9 cellular contexts compared by ENCODE assay signal in genomic region chr19:49056101-49056901, GRCh38. TPM values are rescaled to one million over a fixed set of nuclear protein-coding genes. Genes with fewer than 3 reads are reported as not detected.
DNase-seq lines count a peak whose midpoint lies in the region; ATAC-seq, FAIRE-seq and TF ChIP-seq lines count a peak whose summit lies in the region.
"Had no signal": no experiment of that assay in that cellular context is flagged by ENCODE, and none has a peak within 500 bp of the region (broad histone marks: within the 10 kb centered on the region; RNA-seq: fewer than 3 reads in every experiment).

No MANE protein-coding gene starts in this region.

- H3K9me3 ChIP-seq in astrocyte (ENCODE audit: insufficient read depth, low read depth, low read length) (no peaks in the 10 kb centered on the region), iPS DF 6.9 (ENCODE audit: control insufficient read depth, insufficient read depth, low read length) (no peaks in the 10 kb centered on the region), gastrocnemius medialis (no peaks in the 10 kb centered on the region)

- in situ Hi-C loops in gastrocnemius medialis (cut with MboI; ENCODE audit: low sequenced_read_pairs in 4 of 4), result no loop called here

- peak overlapping the region; percentile 23 for H3K27ac ChIP-seq in astrocyte (ENCODE audit: low read depth, low read length)
- no peak overlapping the region for H3K27ac ChIP-seq in iPS DF 6.9 (ENCODE audit: low read length)
- H3K27ac ChIP-seq in gastrocnemius medialis, result peak overlapping the region; percentile 64 to 74 (median 67)

- peak overlapping the region in 2 of 7 donors; percentile 7 to 36 for H3K27ac Mint-ChIP-seq in CD14-positive monocyte
- peak overlapping the region; percentile 69 for H3K27ac Mint-ChIP-seq in astrocyte (ENCODE audit: unreplicated experiment)

- H3K9ac ChIP-seq in astrocyte (ENCODE audit: low read length), result peak overlapping the region; percentile 81

- no CpG with 5 or more reads among the region's 63 CpGs for WGBS in iPS DF 6.9 (ENCODE audit: insufficient coverage, insufficient read length)

- H3K4me1 Mint-ChIP-seq in CD14-positive monocyte, result peaks cover 28% of the 10 kb centered on the region
- H3K4me1 Mint-ChIP-seq in astrocyte (ENCODE audit: low read depth, unreplicated experiment), result peaks cover 11% of the 10 kb centered on the region

- intact Hi-C loops in CD14-positive monocyte (cut with micrococcal nuclease) (no loop called here), gastrocnemius medialis (cut with DNase I; ENCODE audit: low total_unique reads) (loop anchor here (1.0 kb wide), 1 partner anchor 18 kb away; no protein-coding TSS in a partner anchor)

- peak overlapping the region; percentile 82 to 89 for H3K4me3 Mint-ChIP-seq in CD14-positive monocyte
- peak overlapping the region; percentile 93 for H3K4me3 Mint-ChIP-seq in astrocyte (ENCODE audit: unreplicated experiment)

- DNase-seq in CD14-positive monocyte (ENCODE audit: low spot score) (no peak), H7 (peak; percentile 97), SW 1271 (lab: John Stamatoyannopoulos, UW) (peak; percentile 19 to 48), astrocyte (ENCODE audit: low read depth) (peak; percentile 35), iPS DF 6.9 (ENCODE audit: low read depth, low spot score) (no peak), gastrocnemius medialis (peak in 1 of 2 donors; percentile 43)

- peak overlapping the region; percentile 52 for H3K4me3 ChIP-seq in H7 (ENCODE audit: insufficient read depth, low read depth, low read length)
- H3K4me3 ChIP-seq in astrocyte (ENCODE audit: insufficient read depth, low read depth, low read length), result peak overlapping the region; percentile 81
- H3K4me3 ChIP-seq in iPS DF 6.9 (ENCODE audit: low read length), result peak overlapping the region; percentile 48
- H3K4me3 ChIP-seq in gastrocnemius medialis, result peak overlapping the region; percentile 49 to 77 (median 68)

- peak in 1 of 2 donors; percentile 33 for TF ChIP-seq POLR2A in gastrocnemius medialis (IDR thresholded peaks at IDR 0.05)

- H3K4me2 ChIP-seq in astrocyte (ENCODE audit: low read length), result peak overlapping the region; percentile 90

- peaks cover 4 to 8% of the 10 kb centered on the region in 2 donors for H3K36me3 Mint-ChIP-seq in CD14-positive monocyte
- peaks cover 7% of the 10 kb centered on the region for H3K36me3 Mint-ChIP-seq in astrocyte (ENCODE audit: low read depth, unreplicated experiment)

- FAIRE-seq in astrocyte (lab: Jason Lieb, UNC), result no peak

- H3K36me3 ChIP-seq in H7 (replicated peaks; ENCODE audit: control insufficient read depth, insufficient read depth, low read length) (no peaks in the 10 kb centered on the region), astrocyte (ENCODE audit: insufficient read depth, low read length) (no peaks in the 10 kb centered on the region), iPS DF 6.9 (ENCODE audit: control insufficient read depth, insufficient read depth, low read length) (no peaks in the 10 kb centered on the region), gastrocnemius medialis (no peaks in the 10 kb centered on the region)

- TF ChIP-seq CTCF in CD14-positive monocyte (IDR thresholded peaks at IDR 0.05), result peak; percentile 13
- no peak for TF ChIP-seq CTCF in astrocyte (IDR thresholded peaks at IDR 0.05; ENCODE audit: insufficient read depth, low read depth, low read length)
- peak; percentile 13 to 70 (median 65) for TF ChIP-seq CTCF in gastrocnemius medialis (IDR thresholded peaks at IDR 0.05 in 4 of 5, conservative IDR thresholded peaks at IDR 0.05 in 1 of 5)

- H3K79me2 ChIP-seq in astrocyte (ENCODE audit: insufficient read depth, low read length), result peaks cover 52% of the 10 kb centered on the region

- H2AFZ ChIP-seq in astrocyte (ENCODE audit: low read depth, low read length), result peak overlapping the region; percentile 78

- H3K27me3 ChIP-seq in H7 (ENCODE audit: control insufficient read depth, insufficient read depth, low read length) (peaks cover 49% of the 10 kb centered on the region), astrocyte (ENCODE audit: insufficient read depth, low read length) (no peaks in the 10 kb centered on the region), iPS DF 6.9 (ENCODE audit: control insufficient read depth, insufficient read depth, low read length) (peaks cover 13% of the 10 kb centered on the region; the same call in 1 of the 2 replicates), gastrocnemius medialis (no peaks in the 10 kb centered on the region)

- peak; percentile 66 to 74 for ATAC-seq in gastrocnemius medialis
- ATAC-seq in GM19023 (IDR thresholded peaks at IDR 0.05; ENCODE audit: unreplicated experiment), result no peak
- ATAC-seq in HG02938 (IDR thresholded peaks at IDR 0.05; ENCODE audit: unreplicated experiment), result no peak

- peaks cover 19% of the 10 kb centered on the region for H3K4me1 ChIP-seq in astrocyte (ENCODE audit: insufficient read depth, low read length)
- peaks cover 2% of the 10 kb centered on the region for H3K4me1 ChIP-seq in iPS DF 6.9 (ENCODE audit: control insufficient read depth, insufficient read depth, low read length)
- H3K4me1 ChIP-seq in gastrocnemius medialis, result peaks cover 6 to 23% of the 10 kb centered on the region in 2 donors

- H4K20me1 ChIP-seq in astrocyte (ENCODE audit: insufficient read depth, low read length), result peaks cover 29% of the 10 kb centered on the region

- H3K27me3 Mint-ChIP-seq in CD14-positive monocyte (ENCODE audit: low read depth in 3 of 3), result peaks cover 63 to 76% (median 64%) of the 10 kb centered on the region in 3 donors
- peaks cover 10% of the 10 kb centered on the region for H3K27me3 Mint-ChIP-seq in astrocyte (ENCODE audit: low read depth, unreplicated experiment)

- H3K9me3 Mint-ChIP-seq in CD14-positive monocyte (peaks cover 2 to 30% (median 22%) of the 10 kb centered on the region in 7 donors), astrocyte (ENCODE audit: unreplicated experiment) (no peaks in the 10 kb centered on the region)

RNA-seq across cellular contexts. Expression of gene CGB7, which starts 1.2 kb away (rescaled TPM):
- not detected for polyA plus RNA-seq in CD14-positive monocyte
- total RNA-seq in H7 (2014; rRNA removed; shearing (Covaris generic)), result not detected in 2 replicates
- total RNA-seq in astrocyte (7.1 and 8.8 TPM in 2 replicates), gastrocnemius medialis (1 to 10 TPM in 1 of 4 donors, under 1 TPM in 1, not detected in 2; 0.42 to 1.1 TPM)
- total RNA-seq: NCI-H460 had no signal

RNA-seq across cellular contexts. Expression of gene CGB8, which starts 7.4 kb away (rescaled TPM):
- not detected for polyA plus RNA-seq in CD14-positive monocyte
- not detected in 2 replicates for total RNA-seq in H7 (2014; rRNA removed; shearing (Covaris generic))
- 9.4 and 15.8 TPM in 2 replicates for total RNA-seq in astrocyte
- not detected for total RNA-seq in gastrocnemius medialis
- total RNA-seq: NCI-H460 had no signal

RNA-seq across cellular contexts. Expression of gene NTF4, which starts 8.3 kb away (rescaled TPM):
- not detected for polyA plus RNA-seq in CD14-positive monocyte
- total RNA-seq in H7 (2014; rRNA removed; shearing (Covaris generic)), result 0.81 and 1.2 TPM in 2 replicates
- total RNA-seq in astrocyte (7.2 and 7.3 TPM in 2 replicates), gastrocnemius medialis (1 to 10 TPM; 1.3 to 6.8 (median 2.9) TPM)
- total RNA-seq: NCI-H460 had no signal

RNA-seq across cellular contexts. Expression of gene CGB5, which starts 12.7 kb away (rescaled TPM):
- polyA plus RNA-seq in CD14-positive monocyte, result not detected
- total RNA-seq in H7 (2014; rRNA removed; shearing (Covaris generic)), result not detected in 2 replicates
- total RNA-seq in astrocyte, result 2.0 and 6.5 TPM in 2 replicates
- not detected for total RNA-seq in gastrocnemius medialis
- total RNA-seq: NCI-H460 had no signal

RNA-seq across cellular contexts. Expression of gene KCNA7, which starts 16.2 kb away (rescaled TPM):
- polyA plus RNA-seq in CD14-positive monocyte, result not detected
- not detected in 2 replicates for total RNA-seq in H7 (2014; rRNA removed; shearing (Covaris generic))
- total RNA-seq in astrocyte (0.05 TPM in 1 of 2 replicates, not detected in the other), gastrocnemius medialis (10 to 100 TPM in 3 of 4 donors, 1 to 10 TPM in 1; 4.3 to 20.2 (median 13.9) TPM)
- total RNA-seq: NCI-H460 had no signal

Comparison
In these comparisons a context has a peak if more than half of its experiments do, and no peak if none do; other contexts are left out.
1. DNase-seq: peak in H7 (single experiment), SW 1271 (2 of 2) and astrocyte (single experiment); none in CD14-positive monocyte (single experiment) and iPS DF 6.9 (single experiment).
2. ATAC-seq: peak in gastrocnemius medialis (2 of 2); none in GM19023 (single experiment) and HG02938 (single experiment).
3. RNA of gene CGB8, which starts 7.4 kb away (total RNA-seq): 9.4 to 15.8 TPM in astrocyte; not detected in H7 and not detected in gastrocnemius medialis; every median in the first group is over 10 times any median in the second.
4. Peak in every context shown above with its lines, with median percentiles within 50 percentile points of each other: H3K4me3 ChIP-seq.